17 cellular contexts compared by ENCODE assay signal in the genomic region with DNA sequence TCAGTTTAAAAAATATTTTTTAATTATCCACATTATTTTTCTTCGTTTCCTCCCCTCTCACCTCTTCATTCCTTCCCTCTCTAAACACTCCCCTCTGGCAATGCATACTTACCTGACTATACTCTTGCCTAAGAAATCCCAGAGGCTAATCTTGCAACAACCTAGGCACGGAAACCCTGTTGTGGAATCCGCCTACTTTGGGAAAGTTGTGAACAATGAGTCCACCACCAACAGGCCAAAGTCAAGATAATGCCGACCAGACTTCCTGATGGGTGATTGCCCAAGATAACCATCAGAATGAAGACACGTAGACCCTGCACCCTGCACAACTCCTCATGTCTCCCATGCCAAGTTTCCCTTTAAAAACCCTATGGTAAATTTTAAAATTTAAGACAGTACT.
DNase-seq lines count a peak whose midpoint lies in the region; TF ChIP-seq lines count a peak whose summit lies in the region.
"Had no signal": no experiment of that assay in that cellular context is flagged by ENCODE, and none has a peak within 500 bp of the region (broad histone marks: within the 10 kb centered on the region; RNA-seq: fewer than 3 reads in every experiment).

No MANE protein-coding gene starts in this region.

- H2AFZ ChIP-seq in trophoblast cell (ENCODE audit: insufficient read depth, low read length, poor library complexity), result no peak overlapping the region
- H2AFZ ChIP-seq: GM23338 had no signal

- DNase-seq in M059J (ENCODE audit: low read depth) (peak; percentile 51), amniotic epithelial cell (ENCODE audit: low read depth) (peak; percentile 84), glutamatergic neuron (no peak), trophoblast cell (peak; percentile 85 to 97), NCI-H2107 (lab: John Stamatoyannopoulos, UW) (no peak), left ventricle myocardium inferior (no peak), T-helper 9 cell (no peak)
- DNase-seq: CD4-positive, alpha-beta T cell; DMS79; GDM1; KBM-7; NCI-H1105; NCI-H187 treated with DMSO at 0.1 percent for 48 hours; NCI-H510A treated with DMSO at 0.1 percent for 48 hours; SK-N-SH had no signal

- H3K4me1 ChIP-seq in trophoblast cell (ENCODE audit: control insufficient read depth in 1 of 2, insufficient read depth in 2 of 2, low read length in 2 of 2), result peaks cover 4 to 7% of the 10 kb centered on the region in 2 experiments
- H3K4me1 ChIP-seq in left ventricle myocardium inferior, result no peaks in the 10 kb centered on the region

- H3K23ac ChIP-seq in trophoblast cell (ENCODE audit: low read length), result no peak overlapping the region

- H3K9me3 ChIP-seq in trophoblast cell (ENCODE audit: insufficient read depth, low read depth, low read length), result no peaks in the 10 kb centered on the region
- H3K9me3 ChIP-seq in left ventricle myocardium inferior (replicated peaks), result no peaks in the 10 kb centered on the region
- H3K9me3 ChIP-seq: SK-N-SH had no signal

- H4K12ac ChIP-seq in trophoblast cell (ENCODE audit: low read depth, low read length), result no peak overlapping the region

- H3K4me3 ChIP-seq in trophoblast cell (ENCODE audit: low read depth, low read length), result no peak overlapping the region
- no peak overlapping the region for H3K4me3 ChIP-seq in left ventricle myocardium inferior
- H3K4me3 ChIP-seq: GM23338 had no signal

- H3K4me3 Mint-ChIP-seq in glutamatergic neuron (ENCODE audit: unreplicated experiment), result peak overlapping the region; percentile 50
- H3K4me3 Mint-ChIP-seq: B cell; CD4-positive, alpha-beta T cell; GM23338 had no signal

- H3K27ac ChIP-seq in trophoblast cell (ENCODE audit: low read depth, low read length) (peak overlapping the region; percentile 97), left ventricle myocardium inferior (replicated peaks) (no peak overlapping the region)

- H3K14ac ChIP-seq in trophoblast cell (ENCODE audit: low read length), result peak overlapping the region; percentile 66

- peak overlapping the region; percentile 77 for H4K91ac ChIP-seq in trophoblast cell (ENCODE audit: low read depth, low read length)

- H3K9ac ChIP-seq in trophoblast cell (ENCODE audit: low read length), result no peak overlapping the region
- H3K9ac ChIP-seq: SK-N-SH had no signal

- peak overlapping the region; percentile 97 for H2BK120ac ChIP-seq in trophoblast cell (ENCODE audit: insufficient read depth, low read length, poor library complexity)

- H3K27me3 ChIP-seq in trophoblast cell (ENCODE audit: insufficient read depth, low read length), result no peaks in the 10 kb centered on the region
- no peaks in the 10 kb centered on the region for H3K27me3 ChIP-seq in left ventricle myocardium inferior (ENCODE audit: low read depth)

- H2BK12ac ChIP-seq in trophoblast cell (ENCODE audit: low read length), result peak overlapping the region; percentile 97

- no peak overlapping the region for H2AK5ac ChIP-seq in trophoblast cell (ENCODE audit: low read length)

- H3K27me3 Mint-ChIP-seq in glutamatergic neuron (ENCODE audit: unreplicated experiment), result peaks cover 3% of the 10 kb centered on the region
- H3K27me3 Mint-ChIP-seq: B cell had no signal

- H3K27ac Mint-ChIP-seq in glutamatergic neuron (ENCODE audit: unreplicated experiment), result no peak overlapping the region
- H3K27ac Mint-ChIP-seq: B cell; CD4-positive, alpha-beta T cell; GM23338 had no signal

- 100% methylated on average over 1 of the region's 5 CpGs for WGBS in trophoblast cell (ENCODE audit: extremely low coverage, insufficient coverage, insufficient read length)

- intact Hi-C loops in left ventricle myocardium inferior (cut with micrococcal nuclease), result no loop called here

- H3K4me1 Mint-ChIP-seq in glutamatergic neuron (ENCODE audit: low read depth, unreplicated experiment), result peaks cover 3% of the 10 kb centered on the region
- H3K4me1 Mint-ChIP-seq: B cell, GM23338 had no signal

- H3K79me1 ChIP-seq in trophoblast cell (ENCODE audit: low read length), result peaks cover 23% of the 10 kb centered on the region

- H3K36me3 ChIP-seq in trophoblast cell (ENCODE audit: control insufficient read depth in 1 of 2, insufficient read depth in 2 of 2, low read length in 2 of 2) (no peaks in the 10 kb centered on the region), left ventricle myocardium inferior (no peaks in the 10 kb centered on the region)

- H3K4me2 ChIP-seq in trophoblast cell (ENCODE audit: low read length), result no peak overlapping the region
- H3K4me2 ChIP-seq: GM23338, SK-N-SH had no signal

- H3K18ac ChIP-seq in trophoblast cell (ENCODE audit: low read length), result no peak overlapping the region

- peak overlapping the region; percentile 79 for H4K8ac ChIP-seq in trophoblast cell (ENCODE audit: low read depth, low read length)

- H3K36me3 Mint-ChIP-seq in glutamatergic neuron (ENCODE audit: unreplicated experiment), result no peaks in the 10 kb centered on the region

- no peaks in the 10 kb centered on the region for H3K9me3 Mint-ChIP-seq in glutamatergic neuron (ENCODE audit: unreplicated experiment)
- H3K9me3 Mint-ChIP-seq: CD4-positive, alpha-beta T cell; GM23338 had no signal

- peak overlapping the region; percentile 98 for H2BK5ac ChIP-seq in trophoblast cell (ENCODE audit: low read depth, low read length, poor library complexity)

- H3K4ac ChIP-seq in trophoblast cell (ENCODE audit: low read depth, low read length), result no peak overlapping the region

- H3K79me2 ChIP-seq in trophoblast cell (ENCODE audit: control insufficient read depth, insufficient read depth, low read length, poor library complexity), result peaks cover 2% of the 10 kb centered on the region

- TF ChIP-seq CTCF in glutamatergic neuron (IDR thresholded peaks at IDR 0.05; ENCODE audit: partially characterized antibody, unreplicated experiment) (no peak), left ventricle myocardium inferior (IDR thresholded peaks at IDR 0.05; ENCODE audit: borderline replicate concordance) (no peak)

Comparison
In these comparisons a context has a peak if more than half of its experiments do, and no peak if none do; other contexts are left out.
1. DNase-seq: peak in M059J (single experiment), amniotic epithelial cell (single experiment) and trophoblast cell (2 of 2); none in glutamatergic neuron (single experiment), NCI-H2107 (single experiment), left ventricle myocardium inferior (single experiment) and T-helper 9 cell (single experiment).